8 cellular contexts compared by ENCODE assay signal in genomic region chr6:154868143-154868594, GRCh38.
DNase-seq lines count a peak whose midpoint lies in the region; ATAC-seq and TF ChIP-seq lines count a peak whose summit lies in the region.

No MANE protein-coding gene starts in this region.

- peak; percentile 22 for DNase-seq in BE2C
- DNase-seq in GM20000 (ENCODE audit: low spot score): peak; percentile 12
- peak; percentile 69 for DNase-seq in NCI-H69 (lab: John Stamatoyannopoulos, UW)
- no peak for DNase-seq in colonic mucosa
- DNase-seq in mesendoderm: peak; percentile 78
- DNase-seq in stimulated activated naive CD4-positive, alpha-beta T cell treated with Interleukin-2 at 50 U/mL for 16 hours (lab: John Stamatoyannopoulos, UW): no peak
- DNase-seq in activated CD8-positive, alpha-beta memory T cell treated with anti-CD3 and anti-CD28 coated beads, Interleukin-2, amount 50 U/mL, for 4 hours: no peak

- no peaks in the 10 kb centered on the region for H3K79me2 ChIP-seq in mesendoderm (ENCODE audit: control insufficient read depth, insufficient read depth, low read length)

- no peak overlapping the region for H3K4me2 ChIP-seq in mesendoderm (ENCODE audit: low read length)

- no peak overlapping the region for H3K4me3 ChIP-seq in BE2C (ENCODE audit: low read depth, low read length)
- no peak overlapping the region for H3K4me3 ChIP-seq in colonic mucosa
- no peak overlapping the region for H3K4me3 ChIP-seq in mesendoderm (ENCODE audit: low read length)

- H2BK15ac ChIP-seq in mesendoderm (replicated peaks; ENCODE audit: low read depth): no peak overlapping the region

- H3K79me1 ChIP-seq in mesendoderm (ENCODE audit: low read length): peaks cover 6% of the 10 kb centered on the region

- H3K4me1 ChIP-seq in BE2C (no peaks in the 10 kb centered on the region), colonic mucosa (no peaks in the 10 kb centered on the region), mesendoderm (ENCODE audit: control insufficient read depth, low read depth, low read length) (no peaks in the 10 kb centered on the region)

- TF ChIP-seq CTCF in BE2C (IDR thresholded peaks at IDR 0.05; ENCODE audit: low read depth, low read length): peak; percentile 86
- peak; percentile 33 for TF ChIP-seq CTCF in GM20000 (IDR thresholded peaks at IDR 0.05; ENCODE audit: extremely low read depth, missing control alignments)
- TF ChIP-seq CTCF in colonic mucosa (IDR thresholded peaks at IDR 0.05): peak; percentile 65

- H2BK5ac ChIP-seq in mesendoderm (ENCODE audit: low read length): no peak overlapping the region

- no peak overlapping the region for H2AK5ac ChIP-seq in mesendoderm (ENCODE audit: low read length)

- no peak overlapping the region for H3K27ac ChIP-seq in colonic mucosa
- no peak overlapping the region for H3K27ac ChIP-seq in mesendoderm (ENCODE audit: low read depth, low read length)

- no CpG with 5 or more reads among the region's 6 CpGs for WGBS in mesendoderm (ENCODE audit: extremely low coverage, insufficient coverage, low lambda C conversion rate)

- ATAC-seq in GM21529 (IDR thresholded peaks at IDR 0.05; ENCODE audit: unreplicated experiment): no peak

- intact Hi-C loops in colonic mucosa (cut with DNase I): loop anchor here (2.0 kb wide), 1 partner anchor 307 kb away; no protein-coding TSS in a partner anchor

- H4K8ac ChIP-seq in mesendoderm (ENCODE audit: low read depth, low read length): peak overlapping the region; percentile 65

- H3K23ac ChIP-seq in mesendoderm (ENCODE audit: low read length): no peak overlapping the region

- H3K36me3 ChIP-seq in BE2C (no peaks in the 10 kb centered on the region; the same call in 1 of the 2 replicates), colonic mucosa (no peaks in the 10 kb centered on the region), mesendoderm (ENCODE audit: control insufficient read depth, insufficient read depth, low read length) (no peaks in the 10 kb centered on the region)

- no peak overlapping the region for H3K56ac ChIP-seq in mesendoderm (ENCODE audit: low read length)

- H3K4ac ChIP-seq in mesendoderm (ENCODE audit: low read depth, low read length): no peak overlapping the region

- H3K27me3 ChIP-seq in BE2C (no peaks in the 10 kb centered on the region), colonic mucosa (no peaks in the 10 kb centered on the region), mesendoderm (ENCODE audit: insufficient read depth, low read length, poor library complexity) (no peaks in the 10 kb centered on the region)

- H4K5ac ChIP-seq in mesendoderm (ENCODE audit: low read length): no peak overlapping the region

- H3K18ac ChIP-seq in mesendoderm (ENCODE audit: low read length): no peak overlapping the region

- H2BK120ac ChIP-seq in mesendoderm (ENCODE audit: low read depth, low read length): no peak overlapping the region

- H3K9ac ChIP-seq in colonic mucosa (ENCODE audit: low read depth in 2 of 2, low read length in 2 of 2): no peak overlapping the region
- H3K9ac ChIP-seq in mesendoderm (ENCODE audit: low read length): no peak overlapping the region

- H3K9me3 ChIP-seq in BE2C: no peaks in the 10 kb centered on the region
- H3K9me3 ChIP-seq in colonic mucosa: no peaks in the 10 kb centered on the region

Comparison
In these comparisons a context has a peak if more than half of its experiments do, and no peak if none do; other contexts are left out.
1. DNase-seq: peak in BE2C (single experiment), GM20000 (single experiment), NCI-H69 (single experiment) and mesendoderm (single experiment); none in colonic mucosa (single experiment), stimulated activated naive CD4-positive, alpha-beta T cell treated with Interleukin-2 at 50 U/mL for 16 hours (single experiment) and activated CD8-positive, alpha-beta memory T cell treated with anti-CD3 and anti-CD28 coated beads, Interleukin-2, amount 50 U/mL, for 4 hours (single experiment).
2. CTCF ChIP-seq: peak in every context shown above with its lines; median percentile 86 in BE2C; 65 in colonic mucosa; 33 in GM20000.